In the genomic region with DNA sequence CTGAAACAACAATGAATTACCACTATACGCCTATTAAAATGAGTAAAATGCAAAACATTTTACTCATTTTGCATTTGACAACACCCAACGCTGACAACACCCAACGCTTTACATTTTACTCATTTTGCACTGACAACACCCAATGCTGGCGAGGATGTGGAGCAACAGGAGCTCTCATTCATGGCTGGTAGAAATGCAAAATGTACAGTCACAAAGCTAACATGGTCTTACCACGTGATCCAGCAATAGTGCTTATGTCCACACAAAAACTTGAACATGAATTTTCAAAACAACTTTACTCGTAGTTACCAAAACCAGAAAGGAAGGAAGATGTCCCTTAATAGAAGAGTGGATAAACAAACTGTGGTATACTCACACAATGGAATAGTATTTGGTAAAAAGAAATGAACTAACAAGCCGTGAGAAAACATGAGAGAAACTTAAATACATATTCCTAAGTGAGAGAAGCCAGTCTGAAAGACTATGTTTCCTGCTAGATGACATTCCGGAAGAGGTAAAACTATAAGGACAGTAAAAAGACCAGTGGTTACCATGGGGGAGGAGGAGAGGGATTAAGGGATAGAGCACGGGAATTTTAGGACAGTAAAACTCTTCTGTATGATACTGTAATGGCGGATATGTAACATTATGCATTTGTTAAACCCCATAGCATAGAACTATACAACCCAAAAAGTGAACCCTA, we compare ENCODE assay signal across 1 cellular context.
TF ChIP-seq lines count a peak whose summit lies in the region.

No MANE protein-coding gene starts in this region.

TF ChIP-seq in HepG2, 621 proteins besides CTCF, POLR2A, EP300 and RAD21:
- peak; percentile 31; the same call in 1 of the 2 replicates for TF ChIP-seq NFE2L2 (IDR thresholded peaks at IDR 0.05; ENCODE audit: low read length)
- TF ChIP-seq ARNT2 (CRISPR knock-in tag; IDR thresholded peaks at IDR 0.05; ENCODE audit: low read depth): no peak
- no peak for TF ChIP-seq NKX3-1 (CRISPR knock-in tag; IDR thresholded peaks at IDR 0.05)
TF ChIP-seq in HepG2: peak in this region for 1.
